8 cellular contexts compared by ENCODE assay signal in the genomic region with DNA sequence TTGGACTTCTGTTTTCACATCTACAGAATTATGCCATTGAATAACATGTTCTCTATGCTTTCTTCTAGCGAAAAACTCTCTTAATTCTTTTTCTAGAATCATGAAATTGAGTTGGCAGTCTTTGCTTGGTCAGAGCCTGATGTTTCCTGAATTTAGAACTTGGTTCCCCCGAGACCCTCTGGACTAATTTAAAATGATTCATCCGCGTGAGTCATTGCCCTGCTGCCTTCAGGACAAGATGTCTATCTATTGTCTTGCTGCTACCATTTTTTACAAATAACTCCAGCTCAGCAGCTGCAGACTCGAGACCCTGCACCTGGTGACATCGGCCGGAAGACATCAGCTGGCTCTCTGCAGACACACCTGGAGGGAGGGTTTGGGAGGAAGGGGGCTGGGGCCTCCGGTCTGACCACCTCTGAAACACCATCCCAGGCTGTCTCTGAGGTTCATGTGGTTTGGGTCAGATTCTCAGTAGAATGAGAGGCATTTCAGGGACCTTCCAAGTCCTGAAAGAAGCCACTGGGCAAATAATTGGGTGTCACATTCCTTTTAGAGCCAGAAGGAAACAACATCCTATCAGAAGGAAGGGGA. TPM values are rescaled to one million over a fixed set of nuclear protein-coding genes. Genes with fewer than 3 reads are reported as not detected.
DNase-seq lines count a peak whose midpoint lies in the region; ATAC-seq and FAIRE-seq lines count a peak whose summit lies in the region.

No MANE protein-coding gene starts in this region.

- peaks cover under 1% of the 10 kb centered on the region for H3K4me1 Mint-ChIP-seq in activated T-cell treated with anti-CD3 and anti-CD28 coated beads, Interleukin-2, amount 50 U/mL, for 72 hours (ENCODE audit: low read depth)

- WGBS in small intestine, 3 donors: 35 to 40% (median 38%) methylated on average over 8 of the region's 8 CpGs

- H3K9me3 Mint-ChIP-seq in activated T-cell treated with anti-CD3 and anti-CD28 coated beads, Interleukin-2, amount 50 U/mL, for 72 hours: no peaks in the 10 kb centered on the region

- H3K9me3 ChIP-seq in small intestine (ENCODE audit: control insufficient read depth, low read depth): no peaks in the 10 kb centered on the region

- intact Hi-C loops in head of caudate nucleus (cut with DNase I): no loop called here

- H3K4me1 ChIP-seq in small intestine (ENCODE audit: control insufficient read depth in 2 of 2, insufficient read depth in 1 of 2, low read depth in 1 of 2, low read length in 1 of 2): peaks cover 16 to 20% of the 10 kb centered on the region in 2 donors

- peak overlapping the region; percentile 93 to 96 for H3K27ac ChIP-seq in small intestine (ENCODE audit: low read depth in 1 of 2, low read length in 1 of 2)

- H3K4me3 Mint-ChIP-seq in activated T-cell treated with anti-CD3 and anti-CD28 coated beads, Interleukin-2, amount 50 U/mL, for 72 hours: peak overlapping the region; percentile 46 to 75

- H3K36me3 Mint-ChIP-seq in activated T-cell treated with anti-CD3 and anti-CD28 coated beads, Interleukin-2, amount 50 U/mL, for 72 hours (ENCODE audit: insufficient read depth in 2 of 2): no peaks in the 10 kb centered on the region

- H3K27me3 ChIP-seq in small intestine (ENCODE audit: control insufficient read depth in 2 of 2, insufficient read depth in 2 of 2, low read length in 2 of 2): no peaks in the 10 kb centered on the region

- no peak overlapping the region for H3K4me3 ChIP-seq in small intestine (ENCODE audit: low read depth in 1 of 2, low read length in 2 of 2)

- no peak overlapping the region for H3K27ac Mint-ChIP-seq in activated T-cell treated with anti-CD3 and anti-CD28 coated beads, Interleukin-2, amount 50 U/mL, for 72 hours

- H3K27me3 Mint-ChIP-seq in activated T-cell treated with anti-CD3 and anti-CD28 coated beads, Interleukin-2, amount 50 U/mL, for 72 hours (ENCODE audit: low read depth): no peaks in the 10 kb centered on the region

- no peak for FAIRE-seq in small intestine (lab: Jason Lieb, UNC)

- DNase-seq in NOMO-1 (lab: John Stamatoyannopoulos, UW; ENCODE audit: unreplicated experiment in 2 of 2) (peak; percentile 9 to 51), fibroblast of the conjunctiva (ENCODE audit: low read depth) (peak; percentile 90), small intestine (peak; percentile 66), head of caudate nucleus (no peak)
- peak; percentile 63 to 64 for DNase-seq in activated T-cell treated with anti-CD3 and anti-CD28 coated beads, Interleukin-2, amount 50 U/mL, for 72 hours

- ATAC-seq in GM18858 (IDR thresholded peaks at IDR 0.05; ENCODE audit: unreplicated experiment) (peak; percentile 21), HG02885 (IDR thresholded peaks at IDR 0.05; ENCODE audit: poor library complexity, unreplicated experiment) (peak; percentile 35), GM18498 (IDR thresholded peaks at IDR 0.05; ENCODE audit: unreplicated experiment) (no peak)
- peak in 1 of 2 donors; percentile 2 for ATAC-seq in activated T-cell treated with anti-CD3 and anti-CD28 coated beads, Interleukin-2, amount 50 U/mL, for 72 hours (replicated peaks in 1 of 2)

- H3K36me3 ChIP-seq in small intestine (ENCODE audit: control insufficient read depth in 2 of 2, insufficient read depth in 2 of 2, low read length in 2 of 2): no peaks in the 10 kb centered on the region

RNA-seq across cellular contexts. Expression of a gene that starts 20.9 kb away (rescaled TPM):
- total RNA-seq in activated T-cell treated with anti-CD3 and anti-CD28 coated beads, Interleukin-2, amount 50 U/mL, for 72 hours: 100 to 1,000 TPM; 184 to 240 TPM
- 10 to 100 TPM; 47.3 to 97.7 (median 63.0) TPM for polyA plus RNA-seq in small intestine

Comparison
In these comparisons a context has a peak if more than half of its experiments do, and no peak if none do; other contexts are left out.
1. DNase-seq: peak in NOMO-1 (2 of 2), activated T-cell treated with anti-CD3 and anti-CD28 coated beads, Interleukin-2, amount 50 U/mL, for 72 hours (2 of 2), fibroblast of the conjunctiva (single experiment) and small intestine (single experiment); none in head of caudate nucleus (0 of 42).